In the genomic region with DNA sequence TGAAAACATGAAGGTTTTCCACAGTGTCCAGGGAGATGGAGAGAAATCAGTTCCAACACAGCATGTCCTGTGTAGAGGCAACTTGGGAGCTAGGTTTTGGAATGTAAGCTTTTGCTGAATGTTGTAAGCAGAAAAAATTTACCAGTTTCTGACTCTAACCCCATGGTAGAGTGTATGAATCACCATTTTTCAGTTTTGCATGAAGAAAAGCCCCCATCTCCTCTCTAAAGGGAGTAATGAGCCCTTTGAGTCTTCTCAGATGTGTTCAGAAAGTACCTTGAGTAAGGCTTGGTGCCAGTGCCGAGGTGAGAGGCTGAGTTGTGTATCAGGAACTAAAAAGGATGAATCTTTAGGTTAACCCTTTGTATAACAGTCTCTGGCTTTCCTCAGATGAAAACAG, we compare ENCODE assay signal across 14 cellular contexts.
DNase-seq lines count a peak whose midpoint lies in the region; ATAC-seq and TF ChIP-seq lines count a peak whose summit lies in the region.
"Had no signal": no experiment of that assay in that cellular context is flagged by ENCODE, and none has a peak within 500 bp of the region (broad histone marks: within the 10 kb centered on the region; RNA-seq: fewer than 3 reads in every experiment).

No MANE protein-coding gene starts in this region.

- H3K27ac Mint-ChIP-seq in progenitor cell of endocrine pancreas: no peak overlapping the region
- H3K27ac Mint-ChIP-seq: stimulated activated naive CD8-positive, alpha-beta T cell treated with anti-CD3 and anti-CD28 coated beads, Interleukin-15, Interleukin-2, amounts not matched to agents 100 ng/mL and 50 ng/mL, for 24 hours had no signal

- no peaks in the 10 kb centered on the region for H3K36me3 Mint-ChIP-seq in progenitor cell of endocrine pancreas (ENCODE audit: insufficient read depth)

- no peak overlapping the region for H3K4me3 Mint-ChIP-seq in progenitor cell of endocrine pancreas (ENCODE audit: low read depth)
- H3K4me3 Mint-ChIP-seq: stimulated activated naive CD8-positive, alpha-beta T cell treated with anti-CD3 and anti-CD28 coated beads, Interleukin-15, Interleukin-2, amounts not matched to agents 100 ng/mL and 50 ng/mL, for 24 hours had no signal

- H3K4me1 ChIP-seq in right atrium auricular region: no peaks in the 10 kb centered on the region
- H3K4me1 ChIP-seq: BE2C, HAP-1 had no signal

- H3K36me3 ChIP-seq in right atrium auricular region: no peaks in the 10 kb centered on the region
- H3K36me3 ChIP-seq: BE2C, HAP-1, MG63 had no signal

- peak; percentile 18 for DNase-seq in GM12865 (ENCODE audit: low read depth)
- DNase-seq in islet precursor cell: no peak
- DNase-seq in right atrium auricular region (ENCODE audit: low spot score): no peak
- DNase-seq in progenitor cell of endocrine pancreas (ENCODE audit: low spot score, unreplicated experiment): no peak
- DNase-seq in NCI-H69 (lab: John Stamatoyannopoulos, UW): no peak
- DNase-seq: BE2C, DMS79 treated with DMSO at 0.1 percent for 48 hours, MG63, PC-3 had no signal

- H3K27ac ChIP-seq in right atrium auricular region: no peak overlapping the region

- H3K4me3 ChIP-seq in GM12865 (ENCODE audit: low read depth, low read length): no peak overlapping the region
- no peak overlapping the region for H3K4me3 ChIP-seq in right atrium auricular region
- H3K4me3 ChIP-seq: HAP-1, MG63 had no signal

- TF ChIP-seq CTCF in GM12865 (IDR thresholded peaks at IDR 0.05; ENCODE audit: insufficient read depth, low read depth, low read length, missing control alignments): no peak
- TF ChIP-seq CTCF in right atrium auricular region (IDR thresholded peaks at IDR 0.05): no peak
- TF ChIP-seq CTCF in progenitor cell of endocrine pancreas (IDR thresholded peaks at IDR 0.05; ENCODE audit: unreplicated experiment): no peak

- H3K27me3 ChIP-seq in right atrium auricular region: no peaks in the 10 kb centered on the region
- H3K27me3 ChIP-seq: BE2C, MG63 had no signal

- peaks cover 10% of the 10 kb centered on the region for H3K27me3 Mint-ChIP-seq in progenitor cell of endocrine pancreas

- no peaks in the 10 kb centered on the region for H3K4me1 Mint-ChIP-seq in progenitor cell of endocrine pancreas (ENCODE audit: low read depth)

- H3K9me3 Mint-ChIP-seq in progenitor cell of endocrine pancreas (ENCODE audit: low read depth): no peaks in the 10 kb centered on the region
- H3K9me3 Mint-ChIP-seq: stimulated activated naive CD8-positive, alpha-beta T cell treated with anti-CD3 and anti-CD28 coated beads, Interleukin-15, Interleukin-2, amounts not matched to agents 100 ng/mL and 50 ng/mL, for 24 hours had no signal

- H3K9me3 ChIP-seq in right atrium auricular region: no peaks in the 10 kb centered on the region
- H3K9me3 ChIP-seq: BE2C, HAP-1, MG63 had no signal

- peak; percentile 93 for ATAC-seq in GM18907 (IDR thresholded peaks at IDR 0.05; ENCODE audit: unreplicated experiment)
- peak; percentile 99 for ATAC-seq in HG02610 (IDR thresholded peaks at IDR 0.05; ENCODE audit: unreplicated experiment)
- ATAC-seq in HG03460 (IDR thresholded peaks at IDR 0.05; ENCODE audit: unreplicated experiment): peak; percentile 88
- ATAC-seq: PC-3 had no signal
